Comparison of ENCODE assay signal across 9 cellular contexts in genomic region chr14:91897121-91897701, GRCh38. TPM values are rescaled to one million over a fixed set of nuclear protein-coding genes. Genes with fewer than 3 reads are reported as not detected.
A peak's percentile ranks its signal among the peaks of the same experiment; 100 is the strongest.
DNase-seq lines count a peak whose midpoint lies in the region; ATAC-seq, FAIRE-seq and TF ChIP-seq lines count a peak whose summit lies in the region.
"Had no signal": no experiment of that assay in that cellular context is flagged by ENCODE, and none has a peak within 500 bp of the region (broad histone marks: within the 10 kb centered on the region; RNA-seq: fewer than 3 reads in every experiment).

No MANE protein-coding gene starts in this region.

- intact Hi-C loops in breast epithelium (cut with DNase I; ENCODE audit: low total_unique reads): no loop called here

- H3F3A ChIP-seq in GM23248 (ENCODE audit: insufficient read depth): peaks cover 49% of the 10 kb centered on the region

- H3K79me2 ChIP-seq in GM23248 (ENCODE audit: insufficient read depth): peaks cover 73% of the 10 kb centered on the region

- in situ Hi-C loops in GM23248 (cut with MboI): no loop called here

- peaks cover 52% of the 10 kb centered on the region for H3K4me1 ChIP-seq in GM23248 (ENCODE audit: insufficient read depth)
- peaks cover 5 to 6% of the 10 kb centered on the region in 2 donors for H3K4me1 ChIP-seq in breast epithelium
- H3K4me1 ChIP-seq in iPS DF 6.9 (ENCODE audit: control insufficient read depth, insufficient read depth, low read length): no peaks in the 10 kb centered on the region; the same call in 1 of the 2 replicates
- peaks cover 51% of the 10 kb centered on the region for H3K4me1 ChIP-seq in skeletal muscle satellite cell (ENCODE audit: control insufficient read depth, insufficient read depth, low read length)
- H3K4me1 ChIP-seq in foreskin keratinocyte: no peaks in the 10 kb centered on the region

- peak overlapping the region; percentile 40 for H3K4me2 ChIP-seq in GM23248 (ENCODE audit: unreplicated experiment)
- H3K4me2 ChIP-seq in skeletal muscle satellite cell (ENCODE audit: low read length): peak overlapping the region; percentile 63

- H3K27me3 ChIP-seq in GM23248 (replicated peaks; ENCODE audit: insufficient read depth) (no peaks in the 10 kb centered on the region), breast epithelium (no peaks in the 10 kb centered on the region), iPS DF 6.9 (ENCODE audit: control insufficient read depth, insufficient read depth, low read length) (no peaks in the 10 kb centered on the region), skeletal muscle satellite cell (ENCODE audit: control insufficient read depth, insufficient read depth, low read length) (no peaks in the 10 kb centered on the region), foreskin keratinocyte (no peaks in the 10 kb centered on the region)

- no peaks in the 10 kb centered on the region for H3K9me2 ChIP-seq in GM23248 (ENCODE audit: insufficient read depth)

- no peak for TF ChIP-seq POLR2A in breast epithelium (IDR thresholded peaks at IDR 0.05)
- TF ChIP-seq POLR2A in GM12892 (IDR thresholded peaks at IDR 0.05; ENCODE audit: low read depth, low read length): no peak

- H3K4me3 ChIP-seq in GM23248 (peak overlapping the region; percentile 24; the same call in 1 of the 2 replicates), breast epithelium (no peak overlapping the region), iPS DF 6.9 (ENCODE audit: low read length) (no peak overlapping the region), skeletal muscle satellite cell (ENCODE audit: low read length) (no peak overlapping the region)

- 5% methylated on average over 10 of the region's 10 CpGs for WGBS in GM23248 (ENCODE audit: low coverage in 1 of 2, low lambda C conversion rate in 2 of 2, missing lambda C conversion rate in 2 of 2), 2 experiments
- WGBS in iPS DF 6.9 (ENCODE audit: insufficient coverage, insufficient read length): no CpG with 5 or more reads among the region's 10 CpGs

- H4K20me1 ChIP-seq in GM23248 (ENCODE audit: insufficient read depth): no peaks in the 10 kb centered on the region

- H3K9ac ChIP-seq in GM23248 (peak overlapping the region; percentile 62), skeletal muscle satellite cell (ENCODE audit: low read depth, low read length) (peak overlapping the region; percentile 25)

- no peaks in the 10 kb centered on the region; the same call in 1 of the 2 replicates for H3K36me3 ChIP-seq in GM23248 (ENCODE audit: low read depth)
- no peaks in the 10 kb centered on the region for H3K36me3 ChIP-seq in breast epithelium
- no peaks in the 10 kb centered on the region for H3K36me3 ChIP-seq in iPS DF 6.9 (ENCODE audit: control insufficient read depth, insufficient read depth, low read length)
- H3K36me3 ChIP-seq in skeletal muscle satellite cell (ENCODE audit: insufficient read depth, low read length): peaks cover 14% of the 10 kb centered on the region

- no peak for FAIRE-seq in GM12892 (lab: Jason Lieb, UNC)

- no peak for TF ChIP-seq CTCF in breast epithelium (IDR thresholded peaks at IDR 0.05)
- TF ChIP-seq CTCF in foreskin keratinocyte (conservative IDR thresholded peaks at IDR 0.05): no peak

- ATAC-seq in foreskin keratinocyte: no peak
- ATAC-seq: stimulated activated naive CD8-positive, alpha-beta T cell treated with anti-CD3 and anti-CD28 coated beads, Interleukin-15, amount 100 ng/mL, for 72 hours had no signal

- H3K27ac ChIP-seq in GM23248 (peak overlapping the region; percentile 82), breast epithelium (peak overlapping the region; percentile 48 to 81), iPS DF 6.9 (ENCODE audit: low read length) (no peak overlapping the region), foreskin keratinocyte (no peak overlapping the region)

- DNase-seq in GM23248 (peak; percentile 93), breast epithelium (ENCODE audit: low spot score in 2 of 2) (peak in 1 of 2 donors; percentile 87), iPS DF 6.9 (ENCODE audit: low read depth, low spot score) (peak; percentile 25), GM12892 (ENCODE audit: insufficient read length) (no peak), foreskin keratinocyte (no peak)
- DNase-seq in activated CD8-positive, alpha-beta memory T cell treated with anti-CD3 and anti-CD28 coated beads, Interleukin-2, amount 50 U/mL, for 4 hours: no peak
- DNase-seq in stimulated activated CD4-positive, alpha-beta T cell treated with anti-CD3 and anti-CD28 coated beads, Interleukin-15, amount 100 ng/mL, for 24 hours: no peak
- DNase-seq: stimulated activated naive CD8-positive, alpha-beta T cell treated with anti-CD3 and anti-CD28 coated beads, Interleukin-15, amount 100 ng/mL, for 72 hours had no signal

- no peak overlapping the region for H2AFZ ChIP-seq in GM23248

- H3K9me3 ChIP-seq in GM23248 (ENCODE audit: low read depth): no peaks in the 10 kb centered on the region
- H3K9me3 ChIP-seq in breast epithelium: no peaks in the 10 kb centered on the region
- no peaks in the 10 kb centered on the region for H3K9me3 ChIP-seq in iPS DF 6.9 (ENCODE audit: control insufficient read depth, insufficient read depth, low read length)
- no peaks in the 10 kb centered on the region for H3K9me3 ChIP-seq in skeletal muscle satellite cell (replicated peaks; ENCODE audit: low read length)

RNA-seq across cellular contexts. Expression of gene TC2N, which starts 29.9 kb away (rescaled TPM):
- under 0.01 and 0.65 TPM in 2 replicates for total RNA-seq in GM23248 (2014; rRNA removed; shearing (Covaris generic))
- polyA plus RNA-seq in GM23248 (2016; fragmentation: Nextera tagmentation; extraction: Ambion mirVana) (0.34 and 0.77 TPM in 2 replicates), foreskin keratinocyte (7.3 and 7.4 TPM in 2 replicates)
- total RNA-seq in breast epithelium (100 to 1,000 TPM in 2 of 3 donors, 10 to 100 TPM in 1; 36.6 to 169 (median 166) TPM), foreskin keratinocyte (16.7 and 22.8 TPM in 2 replicates)
- total RNA-seq in skeletal muscle satellite cell (2012; rRNA removed): 0.22 and 0.25 TPM in 2 replicates
- 5.0 TPM for polyA plus RNA-seq in GM12892 (2012; ENCODE audit: missing spikeins)

RNA-seq across cellular contexts. Expression of gene FBLN5, which starts 50.3 kb away (rescaled TPM):
- 234 TPM in 2 replicates for total RNA-seq in GM23248 (2014; rRNA removed; shearing (Covaris generic))
- polyA plus RNA-seq in GM23248 (2016; fragmentation: Nextera tagmentation; extraction: Ambion mirVana) (756 and 767 TPM in 2 replicates), foreskin keratinocyte (0.30 and 0.86 TPM in 2 replicates)
- total RNA-seq in breast epithelium (100 to 1,000 TPM in 1 of 3 donors, 10 to 100 TPM in 2; 81.8 to 171 (median 83.2) TPM), foreskin keratinocyte (0.28 and 0.75 TPM in 2 replicates)
- 38.5 and 46.3 TPM in 2 replicates for total RNA-seq in skeletal muscle satellite cell (2012; rRNA removed)
- polyA plus RNA-seq in GM12892 (2012; ENCODE audit: missing spikeins): 0.11 TPM

Comparison
In these comparisons a context has a peak if more than half of its experiments do, and no peak if none do; other contexts are left out.
1. DNase-seq: peak in GM23248 (single experiment) and iPS DF 6.9 (single experiment); none in activated CD8-positive, alpha-beta memory T cell treated with anti-CD3 and anti-CD28 coated beads, Interleukin-2, amount 50 U/mL, for 4 hours (single experiment), GM12892 (single experiment), stimulated activated CD4-positive, alpha-beta T cell treated with anti-CD3 and anti-CD28 coated beads, Interleukin-15, amount 100 ng/mL, for 24 hours (single experiment) and foreskin keratinocyte (0 of 2).
2. H3K27ac ChIP-seq: peak in GM23248 (single experiment) and breast epithelium (2 of 2); none in iPS DF 6.9 (single experiment) and foreskin keratinocyte (single experiment).
3. RNA of gene TC2N, which starts 29.9 kb away (total RNA-seq): 36.6 to 169 TPM in breast epithelium and 16.7 to 22.8 TPM in foreskin keratinocyte; under 0.01 to 0.65 TPM in GM23248; every median in the first group is over 10 times any median in the second.
4. RNA of gene FBLN5, which starts 50.3 kb away (total RNA-seq): 234 TPM in GM23248 and 81.8 to 171 TPM in breast epithelium; 0.28 to 0.75 TPM in foreskin keratinocyte; every median in the first group is over 10 times any median in the second.